In the genomic region with DNA sequence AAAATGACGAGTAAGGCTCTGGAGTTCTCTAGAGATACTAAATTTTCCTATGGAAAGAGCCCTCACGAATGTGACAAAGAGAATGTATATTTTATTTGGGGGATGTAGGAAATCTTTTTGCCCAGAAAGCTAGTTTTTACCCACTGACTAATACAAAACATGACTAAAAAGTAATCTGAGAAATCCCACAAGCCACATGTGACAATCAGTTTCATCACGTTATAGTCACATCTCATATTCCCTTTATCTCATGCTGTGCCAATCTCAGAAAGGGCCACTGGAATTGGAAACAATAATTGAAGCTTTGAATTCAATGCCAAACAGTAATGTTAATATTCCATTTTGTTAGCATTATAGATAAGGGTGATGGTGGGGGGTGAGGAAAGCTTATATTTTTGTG, we compare ENCODE assay signal across 23 cellular contexts.
DNase-seq lines count a peak whose midpoint lies in the region; ATAC-seq and TF ChIP-seq lines count a peak whose summit lies in the region.
"Had no signal": no experiment of that assay in that cellular context is flagged by ENCODE, and none has a peak within 500 bp of the region (broad histone marks: within the 10 kb centered on the region; RNA-seq: fewer than 3 reads in every experiment).

No MANE protein-coding gene starts in this region.

- DNase-seq in NCI-H146 treated with DMSO at 0.1 percent for 48 hours (lab: John Stamatoyannopoulos, UW; ENCODE audit: unreplicated experiment) (peak; percentile 60), dedifferentiated amniotic fluid mesenchymal stem cell (ENCODE audit: extremely low spot score) (peak; percentile 26), NCI-H2171 treated with DMSO at 0.1 percent for 48 hours (lab: John Stamatoyannopoulos, UW) (no peak), heart right ventricle (no peak), COLO668 (lab: John Stamatoyannopoulos, UW; ENCODE audit: unreplicated experiment) (no peak)
- no peak for DNase-seq in stimulated activated CD4-positive, alpha-beta T cell treated with anti-CD3 and anti-CD28 coated beads, Interleukin-4, amount 100 ng/mL, for 4 hours
- DNase-seq: C1 segment of cervical spinal cord; Caco-2; CD4-positive, alpha-beta memory T cell; Kasumi-1; MV-4-11; NCI-H1105; NCI-H1436 treated with DMSO at 0.1 percent for 48 hours; NCI-H2029; NCI-H446; NCI-H526; PC-9; Right ventricle myocardium superior; RPMI8226 had no signal

- H3K36me3 ChIP-seq in heart right ventricle, result no peaks in the 10 kb centered on the region
- H3K36me3 ChIP-seq: SJSA1 had no signal

- no peaks in the 10 kb centered on the region for H3K4me1 ChIP-seq in heart right ventricle
- H3K4me1 ChIP-seq: Caco-2, SJSA1 had no signal

- no peak for TF ChIP-seq CTCF in heart right ventricle (IDR thresholded peaks at IDR 0.05)

- peak; percentile 64 for ATAC-seq in GM21717 (IDR thresholded peaks at IDR 0.05; ENCODE audit: unreplicated experiment)
- peak; percentile 56 for ATAC-seq in HG03432 (IDR thresholded peaks at IDR 0.05; ENCODE audit: unreplicated experiment)
- no peak for ATAC-seq in heart right ventricle
- ATAC-seq: K562 had no signal

- H3K9me3 ChIP-seq in heart right ventricle, result no peaks in the 10 kb centered on the region
- H3K9me3 ChIP-seq: Caco-2, SJSA1 had no signal

- H3K27ac ChIP-seq in heart right ventricle, result no peak overlapping the region
- H3K27ac ChIP-seq: PC-9, SJSA1 had no signal

- intact Hi-C loops in heart right ventricle (cut with DNase I), result no loop called here

- 78 to 85% methylated on average over 3 of the region's 3 CpGs for WGBS in heart right ventricle, 2 donors

- H3K4me3 ChIP-seq in heart right ventricle, result no peak overlapping the region
- H3K4me3 ChIP-seq: K562, PC-9, SJSA1 had no signal

- peaks cover 0 to 20% (median 3%) of the 10 kb centered on the region in 7 donors for H3K27me3 ChIP-seq in heart right ventricle
- H3K27me3 ChIP-seq: SJSA1 had no signal

Comparison
In these comparisons a context has a peak if more than half of its experiments do, and no peak if none do; other contexts are left out.
1. ATAC-seq: peak in GM21717 (single experiment) and HG03432 (single experiment); none in heart right ventricle (0 of 8).
2. DNase-seq: peak in NCI-H146 treated with DMSO at 0.1 percent for 48 hours (single experiment) and dedifferentiated amniotic fluid mesenchymal stem cell (single experiment); none in NCI-H2171 treated with DMSO at 0.1 percent for 48 hours (single experiment), stimulated activated CD4-positive, alpha-beta T cell treated with anti-CD3 and anti-CD28 coated beads, Interleukin-4, amount 100 ng/mL, for 4 hours (0 of 2), heart right ventricle (0 of 2) and COLO668 (single experiment).